In the genomic region with DNA sequence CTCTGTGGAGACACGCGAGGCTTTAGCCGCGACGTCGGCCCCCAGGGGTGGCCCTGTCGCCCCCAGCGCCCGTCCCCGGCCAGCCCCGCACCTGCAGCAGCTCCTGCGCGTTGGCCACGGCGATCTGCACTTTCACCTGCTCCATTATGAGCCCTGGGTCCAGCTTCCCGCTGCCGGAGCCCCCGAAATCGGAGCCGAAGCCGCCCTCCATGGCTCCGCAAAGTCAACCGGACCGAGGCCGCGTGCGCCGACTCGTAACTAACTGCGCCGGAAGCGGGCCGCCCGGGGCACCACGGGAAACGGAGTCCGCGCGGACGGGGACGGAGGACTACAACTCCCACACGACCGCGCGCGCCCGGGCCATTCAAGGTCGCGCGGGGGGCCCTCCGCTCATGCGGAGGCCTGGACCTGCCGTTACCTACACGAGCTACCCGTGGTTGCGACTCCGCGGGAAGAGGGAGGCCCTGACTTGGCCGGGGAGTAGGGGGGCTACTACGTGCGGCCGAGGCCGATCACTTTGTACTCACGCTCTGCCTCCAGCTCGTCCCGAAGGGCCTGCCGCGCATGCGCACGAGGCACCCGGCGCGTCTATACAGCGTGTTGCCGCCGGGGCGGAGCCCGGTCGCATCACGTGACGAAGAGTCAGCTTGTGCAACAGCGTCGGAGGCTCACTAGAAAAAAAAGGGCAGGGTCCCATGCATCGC, we compare ENCODE assay signal across 8 cellular contexts. TPM values are rescaled to one million over a fixed set of nuclear protein-coding genes. Genes with fewer than 3 reads are reported as not detected.
DNase-seq lines count a peak whose midpoint lies in the region; TF ChIP-seq lines count a peak whose summit lies in the region.

Gene TIMM13, minus strand, starts transcription at position 264 of the 704 bp plus-strand sequence. Its CDS starts 53 bp downstream, at position 211.

- H3K9me3 ChIP-seq in SJSA1 (replicated peaks): no peaks in the 10 kb centered on the region
- no peaks in the 10 kb centered on the region for H3K9me3 ChIP-seq in neural progenitor cell (ENCODE audit: low read depth)
- no peaks in the 10 kb centered on the region for H3K9me3 ChIP-seq in stomach smooth muscle (ENCODE audit: control insufficient read depth in 2 of 2, low read length in 2 of 2)

- H2AFZ ChIP-seq in neural progenitor cell (replicated peaks): peak within 1 kb of the TSS; percentile 93

- peaks cover 23% of the 10 kb centered on the region for H3K27me3 Mint-ChIP-seq in neural progenitor cell (ENCODE audit: insufficient read depth, low read depth)

- H3K27ac Mint-ChIP-seq in neural progenitor cell: peak within 1 kb of the TSS; percentile 98

- no peaks in the 10 kb centered on the region for H3K9me3 Mint-ChIP-seq in neural progenitor cell

- H3K4me3 ChIP-seq in SJSA1 (peak within 1 kb of the TSS; percentile 79), foreskin fibroblast (ENCODE audit: low read depth in 1 of 2, low read length in 2 of 2) (peak within 1 kb of the TSS; percentile 78 to 86), neural progenitor cell (peak within 1 kb of the TSS; percentile 81), stomach smooth muscle (ENCODE audit: low read length in 2 of 2) (peak within 1 kb of the TSS; percentile 71 to 92)

- H3F3A ChIP-seq in neural progenitor cell (ENCODE audit: low read depth): peaks cover 46% of the 10 kb centered on the region

- DNase-seq in GM03348 (ENCODE audit: low spot score) (peak; percentile 98), HEK293T (ENCODE audit: extremely low spot score) (peak; percentile 95), MV-4-11 (lab: John Stamatoyannopoulos, UW) (peak; percentile 95), SJSA1 (ENCODE audit: low read depth in 1 of 2, low spot score in 2 of 2) (peak; percentile 96 to 99), foreskin fibroblast (peak; percentile 93 to 98), neural progenitor cell (ENCODE audit: low spot score) (peak; percentile 100)
- DNase-seq in activated gamma-delta T cell treated with anti-CD3 and anti-CD28 coated beads, Interleukin-2, amount 50 U/mL, for 16 hours (ENCODE audit: low read depth): peak; percentile 94

- TF ChIP-seq CTCF in foreskin fibroblast (IDR thresholded peaks at IDR 0.05; ENCODE audit: low read depth, low read length) (no peak), neural progenitor cell (IDR thresholded peaks at IDR 0.05) (no peak)

- H3K27me3 ChIP-seq in SJSA1 (replicated peaks) (no peaks in the 10 kb centered on the region), neural progenitor cell (no peaks in the 10 kb centered on the region), stomach smooth muscle (ENCODE audit: control insufficient read depth in 1 of 2, insufficient read depth in 2 of 2, low read length in 2 of 2) (no peaks in the 10 kb centered on the region)

- peaks cover 78% of the 10 kb centered on the region for H3K36me3 ChIP-seq in SJSA1
- no peaks in the 10 kb centered on the region for H3K36me3 ChIP-seq in neural progenitor cell
- peaks cover 5 to 6% of the 10 kb centered on the region in 2 donors for H3K36me3 ChIP-seq in stomach smooth muscle (ENCODE audit: control insufficient read depth in 2 of 2, insufficient read depth in 2 of 2, low read length in 2 of 2)

- H3K4me3 Mint-ChIP-seq in neural progenitor cell: peak within 1 kb of the TSS; percentile 95

- H3K4me1 ChIP-seq in SJSA1 (replicated peaks) (peaks cover 11% of the 10 kb centered on the region), neural progenitor cell (peaks cover 18% of the 10 kb centered on the region), stomach smooth muscle (ENCODE audit: control insufficient read depth, insufficient read depth, low read length) (peaks cover 40% of the 10 kb centered on the region)

- H3K9ac ChIP-seq in neural progenitor cell (peak within 1 kb of the TSS; percentile 85), stomach smooth muscle (ENCODE audit: low read length in 2 of 2) (peak within 1 kb of the TSS; percentile 86 to 94)

- peaks cover 11% of the 10 kb centered on the region for H3K4me1 Mint-ChIP-seq in neural progenitor cell

- H3K79me2 ChIP-seq in neural progenitor cell (ENCODE audit: low read depth): peaks cover 25% of the 10 kb centered on the region

- peaks cover 38% of the 10 kb centered on the region for H4K20me1 ChIP-seq in neural progenitor cell (ENCODE audit: low read depth)

- CTCF ChIA-PET in HEK293T (lab: Yijun Ruan, JAX): interaction anchor here (0.6 to 1.9 kb wide), 3 partner anchors 21 to 184 kb away, joined by 3 to 12 read pairs (median 5); no protein-coding TSS in a partner anchor

- peak within 1 kb of the TSS; percentile 82 for H3K4me2 ChIP-seq in neural progenitor cell

- H3K27ac ChIP-seq in SJSA1 (peak within 1 kb of the TSS; percentile 89), neural progenitor cell (peak within 1 kb of the TSS; percentile 81), stomach smooth muscle (ENCODE audit: low read length) (peak within 1 kb of the TSS; percentile 95)

- peaks cover 2% of the 10 kb centered on the region for H3K36me3 Mint-ChIP-seq in neural progenitor cell

- POLR2A ChIA-PET in HEK293T (lab: Yijun Ruan, JAX): interaction anchor here (0.5 to 3.6 kb wide), 13 partner anchors 9 to 184 kb away, joined by 3 to 22 read pairs (median 3); partner anchors contain the start of genes GADD45B, LMNB2, LSM7 and SPPL2B

TF ChIP-seq in HEK293T, 16 proteins besides CTCF, POLR2A, EP300 and RAD21:
- TF ChIP-seq SUZ12 (IDR thresholded peaks at IDR 0.05) (no peak), FOXA1 (IDR thresholded peaks at IDR 0.05) (no peak), BHLHE40 (IDR thresholded peaks at IDR 0.05; ENCODE audit: borderline replicate concordance) (no peak), L3MBTL2 (conservative IDR thresholded peaks at IDR 0.05) (peak; percentile 96), HDGF (IDR thresholded peaks at IDR 0.05; ENCODE audit: borderline replicate concordance) (no peak), ZNF384 (IDR thresholded peaks at IDR 0.05) (peak; percentile 88), ELF4 (IDR thresholded peaks at IDR 0.05) (peak; percentile 56; the same call in 1 of the 2 replicates), FOXK2 (IDR thresholded peaks at IDR 0.05) (peak; percentile 68; the same call in 1 of the 2 replicates), LEF1 (IDR thresholded peaks at IDR 0.05; ENCODE audit: borderline replicate concordance) (no peak)

RNA-seq across cellular contexts. Expression of gene TIMM13, which starts in this region (rescaled TPM):
- total RNA-seq in SJSA1 (2014; rRNA removed; shearing (Covaris generic)): 48.8 and 86.2 TPM in 2 replicates
- total RNA-seq in neural progenitor cell (ENCODE audit: low replicate concordance): 22.3 and 37.9 TPM in 2 replicates

Comparison
In these comparisons a context has a peak if more than half of its experiments do, and no peak if none do; other contexts are left out.
1. Peak in every context shown above with its lines: DNase-seq, H3K4me3 ChIP-seq and H3K27ac ChIP-seq.